ENCODE assay signal across 8 cellular contexts in genomic region chr1:84936116-84936810, GRCh38. TPM values are rescaled to one million over a fixed set of nuclear protein-coding genes. Genes with fewer than 3 reads are reported as not detected.
A peak's percentile ranks its signal among the peaks of the same experiment; 100 is the strongest.
DNase-seq lines count a peak whose midpoint lies in the region; FAIRE-seq and TF ChIP-seq lines count a peak whose summit lies in the region.

No MANE protein-coding gene starts in this region.

- H2AFZ ChIP-seq in keratinocyte (ENCODE audit: control insufficient read depth, low read length) = no peak overlapping the region

- TF ChIP-seq POLR2A in stomach (IDR thresholded peaks at IDR 0.05) = no peak

- H3K9me3 ChIP-seq in BLaER1 = no peaks in the 10 kb centered on the region
- H3K9me3 ChIP-seq in keratinocyte (ENCODE audit: control insufficient read depth, low read depth, low read length) = no peaks in the 10 kb centered on the region
- H3K9me3 ChIP-seq in stomach = no peaks in the 10 kb centered on the region

- no peaks in the 10 kb centered on the region for H3K27me3 ChIP-seq in BLaER1
- no peaks in the 10 kb centered on the region for H3K27me3 ChIP-seq in keratinocyte (ENCODE audit: control insufficient read depth, extremely low read depth, insufficient read depth, low read length)
- no peaks in the 10 kb centered on the region for H3K27me3 ChIP-seq in stomach

- H3K79me2 ChIP-seq in keratinocyte (ENCODE audit: control insufficient read depth, insufficient read depth, low read length) = no peaks in the 10 kb centered on the region

- H3K27ac ChIP-seq in BLaER1 (no peak overlapping the region), keratinocyte (ENCODE audit: control insufficient read depth, insufficient read depth, low read length) (no peak overlapping the region), stomach (no peak overlapping the region)

- H3K9me1 ChIP-seq in keratinocyte (ENCODE audit: control insufficient read depth, extremely low read depth, insufficient read depth, low read length) = no peaks in the 10 kb centered on the region

- intact Hi-C loops in stomach (cut with DNase I; ENCODE audit: low total_unique reads) = no loop called here

- peak; percentile 96 for FAIRE-seq in keratinocyte (lab: Jason Lieb, UNC)

- dilution Hi-C loops in keratinocyte (cut with MboI; ENCODE audit: extremely low pct_ligation_motif_present, low sequenced_read_pairs) = no loop called here

- no peak for TF ChIP-seq EP300 in stomach (IDR thresholded peaks at IDR 0.05)

- peaks cover 11% of the 10 kb centered on the region; the same call in 1 of the 2 replicates for H3K4me1 ChIP-seq in BLaER1
- H3K4me1 ChIP-seq in keratinocyte (ENCODE audit: control insufficient read depth, extremely low read depth, insufficient read depth, low read length) = peaks cover 20% of the 10 kb centered on the region
- peaks cover 0 to 12% (median 2%) of the 10 kb centered on the region in 4 donors for H3K4me1 ChIP-seq in stomach

- WGBS in stomach, 5 donors = 0 to 5% (median 3%) methylated on average over 5 of the region's 5 CpGs

- H3K9ac ChIP-seq in BLaER1 (peak overlapping the region; percentile 1; the same call in 1 of the 2 replicates), keratinocyte (ENCODE audit: control insufficient read depth, extremely low read depth, insufficient read depth, low read length) (no peak overlapping the region)

- TF ChIP-seq CTCF in GM12874 (IDR thresholded peaks at IDR 0.05; ENCODE audit: insufficient read depth, low read depth, low read length) (peak; percentile 72), LNCaP clone FGC (IDR thresholded peaks at IDR 0.05; ENCODE audit: control insufficient read depth, extremely low read depth, insufficient read depth) (peak; percentile 96), cardiac fibroblast (IDR thresholded peaks at IDR 0.05; ENCODE audit: low read depth, low read length) (peak; percentile 86), keratinocyte (optimal IDR thresholded peaks at IDR 0.05 in 1 of 3, IDR thresholded peaks at IDR 0.05 in 1 of 3, conservative IDR thresholded peaks at IDR 0.05 in 1 of 3; ENCODE audit: extremely low read depth in 1 of 3, insufficient read depth in 2 of 3, low read length in 3 of 3) (peak; percentile 75 to 88 (median 78)), stomach (IDR thresholded peaks at IDR 0.05) (peak in 5 of 7 experiments; percentile 82 to 87 (median 86))

- peak; percentile 60 for DNase-seq in LNCaP clone FGC (ENCODE audit: low read depth)
- peak; percentile 67 for DNase-seq in RPMI7951 (ENCODE audit: low read depth)
- DNase-seq in cardiac fibroblast (ENCODE audit: low read depth in 2 of 2) = peak; percentile 82 to 83
- DNase-seq in keratinocyte (ENCODE audit: low read depth, low spot score) = peak; percentile 26
- no peak for DNase-seq in stomach
- DNase-seq in NCI-H226 = no peak

- H4K20me1 ChIP-seq in BLaER1 = no peaks in the 10 kb centered on the region
- no peaks in the 10 kb centered on the region for H4K20me1 ChIP-seq in keratinocyte (ENCODE audit: control insufficient read depth, extremely low read depth, insufficient read depth, low read length)

- H3K36me3 ChIP-seq in BLaER1 (no peaks in the 10 kb centered on the region), keratinocyte (ENCODE audit: control insufficient read depth in 2 of 2, extremely low read depth in 1 of 2, insufficient read depth in 2 of 2, low read length in 2 of 2) (no peaks in the 10 kb centered on the region), stomach (no peaks in the 10 kb centered on the region)

- H3K4me2 ChIP-seq in BLaER1 (peak overlapping the region; percentile 27), keratinocyte (ENCODE audit: control insufficient read depth, extremely low read depth, insufficient read depth, low read depth, low read length) (no peak overlapping the region)

- H3K4me3 ChIP-seq in BLaER1 (no peak overlapping the region), LNCaP clone FGC (ENCODE audit: low read depth, low read length) (no peak overlapping the region), cardiac fibroblast (replicated peaks in 1 of 2; ENCODE audit: low read depth in 2 of 2, low read length in 2 of 2) (no peak overlapping the region), keratinocyte (ENCODE audit: control insufficient read depth in 2 of 3, extremely low read depth in 1 of 3, insufficient read depth in 2 of 3, low read depth in 1 of 3, low read length in 3 of 3) (no peak overlapping the region), stomach (no peak overlapping the region)

RNA-seq across cellular contexts. Expression of gene LPAR3, which starts 43.3 kb away (rescaled TPM):
- total RNA-seq in RPMI7951 (2014; rRNA removed; shearing (Covaris generic)) = 0.72 and 1.3 TPM in 2 replicates
- polyA plus RNA-seq in keratinocyte = 39.2 to 43.2 TPM (median 42.1 TPM) in 3 replicates
- polyA plus RNA-seq in keratinocyte (2011; ENCODE audit: low read depth) = 25.1 TPM
- 24.8 and 26.5 TPM in 2 replicates for polyA plus RNA-seq in keratinocyte (2011; cell fraction: cytosol; rRNA removed)
- 38.1 and 38.7 TPM in 2 replicates for polyA plus RNA-seq in keratinocyte (2011; cell fraction: nucleus; rRNA removed)
- 17.9 and 23.4 TPM in 2 replicates for polyA plus RNA-seq in keratinocyte (2012; ENCODE audit: low replicate concordance)
- polyA minus RNA-seq in keratinocyte = 57.2 to 133 TPM (median 85.3 TPM) in 3 replicates
- 64.3 TPM for polyA minus RNA-seq in keratinocyte (2011; cell fraction: cytosol; rRNA and poly(A)+ RNA removed)
- 33.9 and 57.2 TPM in 2 replicates for polyA minus RNA-seq in keratinocyte (2011; cell fraction: nucleus; rRNA and poly(A)+ RNA removed)
- 1 to 10 TPM in 2 of 5 donors, not detected in 3; 1.2 to 2.0 TPM for total RNA-seq in stomach
- 1 to 10 TPM in 1 of 3 donors, under 1 TPM in 2; 0.12 to 2.7 (median 0.31) TPM for polyA plus RNA-seq in stomach

Comparison
In these comparisons a context has a peak if more than half of its experiments do, and no peak if none do; other contexts are left out.
1. DNase-seq: peak in LNCaP clone FGC (single experiment), RPMI7951 (single experiment), cardiac fibroblast (2 of 2) and keratinocyte (single experiment); none in stomach (single experiment) and NCI-H226 (single experiment).
2. Peak in every context shown above with its lines, with median percentiles within 50 percentile points of each other: CTCF ChIP-seq.